In genomic region chr11:123434262-123434661, GRCh38 we compare ENCODE assay signal across 10 cellular contexts. TPM values are rescaled to one million over a fixed set of nuclear protein-coding genes. Genes with fewer than 3 reads are reported as not detected.
DNase-seq lines count a peak whose midpoint lies in the region; ATAC-seq and TF ChIP-seq lines count a peak whose summit lies in the region.
"Had no signal": no experiment of that assay in that cellular context is flagged by ENCODE, and none has a peak within 500 bp of the region (broad histone marks: within the 10 kb centered on the region; RNA-seq: fewer than 3 reads in every experiment).

No MANE protein-coding gene starts in this region.

- H3K4me3 ChIP-seq in LNCaP clone FGC (ENCODE audit: low read depth, low read length) (no peak overlapping the region), adrenal gland (no peak overlapping the region), retinal pigment epithelial cell (ENCODE audit: low read length) (no peak overlapping the region)
- H3K4me3 ChIP-seq: lung had no signal

- intact Hi-C loops in activated naive CD4-positive, alpha-beta T cell treated with anti-CD3 and anti-CD28 coated beads for 36 hours (cut with micrococcal nuclease) = loop anchor here (1.0 kb wide), 1 partner anchor 133 kb away; no protein-coding TSS in a partner anchor
- intact Hi-C loops in adrenal gland (cut with DNase I) = loop anchor here in 1 of 2 donors (5.0 kb wide), 1 partner anchor 43 kb away; no protein-coding TSS in a partner anchor

- peaks cover 3% of the 10 kb centered on the region for H3K9me3 Mint-ChIP-seq in activated naive CD4-positive, alpha-beta T cell treated with anti-CD3 and anti-CD28 coated beads for 36 hours

- peaks cover 57% of the 10 kb centered on the region for H3K4me1 Mint-ChIP-seq in activated naive CD4-positive, alpha-beta T cell treated with anti-CD3 and anti-CD28 coated beads for 36 hours (ENCODE audit: low read depth)

- CTCF ChIA-PET in activated naive CD4-positive, alpha-beta T cell treated with anti-CD3 and anti-CD28 coated beads for 36 hours (lab: Charles Lee) = interaction anchor here (0.8 to 4.0 kb wide), 14 partner anchors 15 to 187 kb away, joined by 3 to 32 read pairs (median 3); no protein-coding TSS in a partner anchor

- H3K27ac Mint-ChIP-seq in activated naive CD4-positive, alpha-beta T cell treated with anti-CD3 and anti-CD28 coated beads for 36 hours = no peak overlapping the region

- peak overlapping the region in 3 of 5 donors; percentile 35 to 69 (median 61) for H3K27ac ChIP-seq in adrenal gland
- no peak overlapping the region for H3K27ac ChIP-seq in substantia nigra (ENCODE audit: low read depth, low read length, poor library complexity, severe bottlenecking)

- H3K27me3 ChIP-seq in adrenal gland = no peaks in the 10 kb centered on the region

- no peaks in the 10 kb centered on the region for H3K9me3 ChIP-seq in adrenal gland (replicated peaks in 1 of 3)

- no peak for ATAC-seq in GM18505 (IDR thresholded peaks at IDR 0.05; ENCODE audit: unreplicated experiment)

- H3K27me3 Mint-ChIP-seq in activated naive CD4-positive, alpha-beta T cell treated with anti-CD3 and anti-CD28 coated beads for 36 hours (ENCODE audit: low read depth) = no peaks in the 10 kb centered on the region

- peaks cover 17 to 34% of the 10 kb centered on the region in 2 donors for H3K4me1 ChIP-seq in adrenal gland (replicated peaks in 1 of 2)

- H3K4me3 Mint-ChIP-seq in activated naive CD4-positive, alpha-beta T cell treated with anti-CD3 and anti-CD28 coated beads for 36 hours = no peak overlapping the region

- peak; percentile 60 for DNase-seq in activated naive CD4-positive, alpha-beta T cell treated with anti-CD3 and anti-CD28 coated beads for 36 hours
- no peak for DNase-seq in activated naive CD4-positive, alpha-beta T cell (lab: John Stamatoyannopoulos, UW)
- no peak for DNase-seq in LNCaP clone FGC (ENCODE audit: low read depth)
- peak in 3 of 7 donors; percentile 54 to 60 (median 57) for DNase-seq in adrenal gland
- no peak for DNase-seq in retinal pigment epithelial cell (ENCODE audit: low read depth)
- no peak for DNase-seq in erythroblast (lab: John Stamatoyannopoulos, UW)
- no peak for DNase-seq in substantia nigra (lab: John Stamatoyannopoulos, UW)
- DNase-seq: GF-D8 had no signal

- H3K36me3 ChIP-seq in adrenal gland (replicated peaks in 1 of 2) = no peaks in the 10 kb centered on the region

- H3K36me3 Mint-ChIP-seq in activated naive CD4-positive, alpha-beta T cell treated with anti-CD3 and anti-CD28 coated beads for 36 hours (ENCODE audit: low read depth) = peaks cover 37% of the 10 kb centered on the region

- peak; percentile 21; the same call in 1 of the 2 replicates for TF ChIP-seq CTCF in LNCaP clone FGC (IDR thresholded peaks at IDR 0.05; ENCODE audit: control insufficient read depth, extremely low read depth, insufficient read depth)
- TF ChIP-seq CTCF in adrenal gland (IDR thresholded peaks at IDR 0.05) = peak; percentile 14 to 49 (median 40)
- peak; percentile 33 for TF ChIP-seq CTCF in retinal pigment epithelial cell (conservative IDR thresholded peaks at IDR 0.05; ENCODE audit: low read depth, low read length)

- 54 to 61% (median 59%) methylated on average over 7 of the region's 7 CpGs for WGBS in adrenal gland, 4 donors

- TF ChIP-seq POLR2A in adrenal gland (IDR thresholded peaks at IDR 0.05) = no peak
- TF ChIP-seq POLR2A in erythroblast (IDR thresholded peaks at IDR 0.05; ENCODE audit: low read length) = no peak
- no peak for TF ChIP-seq POLR2A in GM18505 (IDR thresholded peaks at IDR 0.05; ENCODE audit: borderline replicate concordance, extremely low read depth, insufficient read depth, insufficient read length)

RNA-seq across cellular contexts. Expression of gene GRAMD1B, which starts 4.2 kb away (rescaled TPM):
- 10 to 100 TPM; 43.7 to 47.2 TPM for total RNA-seq in activated naive CD4-positive, alpha-beta T cell treated with anti-CD3 and anti-CD28 coated beads for 36 hours
- 1,000 to 10,000 TPM in 1 of 8 donors, 100 to 1,000 TPM in 7; 178 to 1,898 (median 285) TPM for total RNA-seq in adrenal gland
- polyA plus RNA-seq in adrenal gland = 100 to 1,000 TPM; 101 to 721 (median 114) TPM
